ENCODE assay signal across 21 cellular contexts in the genomic region with DNA sequence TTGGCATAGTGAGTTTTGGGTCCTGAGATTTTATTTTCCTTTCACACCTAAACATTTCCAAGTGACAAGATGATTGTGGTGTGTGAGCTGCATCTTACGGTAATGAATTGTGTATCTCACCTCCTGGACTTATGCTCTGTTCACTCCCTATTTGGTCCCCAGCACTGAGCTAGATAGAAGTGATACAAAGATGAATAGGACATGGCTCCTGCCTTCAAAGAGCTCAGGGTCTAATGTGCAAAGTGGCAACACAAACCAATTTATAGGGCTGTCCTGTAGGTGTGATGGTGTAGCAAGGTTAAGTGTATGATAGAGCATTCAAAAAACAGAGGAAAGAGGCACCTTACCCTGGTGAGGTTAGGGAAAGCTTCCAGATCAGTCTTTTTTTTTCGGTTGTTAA.
"Had no signal": no experiment of that assay in that cellular context is flagged by ENCODE, and none has a peak within 500 bp of the region (broad histone marks: within the 10 kb centered on the region; RNA-seq: fewer than 3 reads in every experiment).

No MANE protein-coding gene starts in this region.

- H3K4me3 ChIP-seq: coronary artery, hepatocyte, lung, neural progenitor cell, sigmoid colon, stomach, thyroid gland had no signal

- H3K36me3 Mint-ChIP-seq: memory B cell; natural killer cell treated with Interleukin-12 subunit alpha and Interleukin-12 subunit beta and Interleukin-15 and Interleukin-18, amount 100 ng/mL, for 72 hours; neural progenitor cell; stimulated activated effector memory CD8-positive, alpha-beta T cell treated with anti-CD3 and anti-CD28 coated beads, Interleukin-12 subunit alpha, Interleukin-12 subunit beta, amount 100 ng/mL, for 72 hours; type B pancreatic cell had no signal

- H2AFZ ChIP-seq: parathyroid adenoma had no signal

- H3K4me1 ChIP-seq: parathyroid adenoma had no signal

- H3K9me3 ChIP-seq: sigmoid colon, stomach, thyroid gland had no signal

- ATAC-seq: left colon; natural killer cell treated with Interleukin-12 subunit alpha and Interleukin-12 subunit beta and Interleukin-15 and Interleukin-18, amount 100 ng/mL, for 72 hours; stimulated activated effector memory CD8-positive, alpha-beta T cell treated with anti-CD3 and anti-CD28 coated beads, Interleukin-12 subunit alpha, Interleukin-12 subunit beta, amount 100 ng/mL, for 72 hours had no signal

- H3K27ac Mint-ChIP-seq: memory B cell; natural killer cell treated with Interleukin-12 subunit alpha and Interleukin-12 subunit beta and Interleukin-15 and Interleukin-18, amount 100 ng/mL, for 72 hours; neural progenitor cell; progenitor cell of endocrine pancreas; stimulated activated effector memory CD8-positive, alpha-beta T cell treated with anti-CD3 and anti-CD28 coated beads, Interleukin-12 subunit alpha, Interleukin-12 subunit beta, amount 100 ng/mL, for 72 hours had no signal

- H3K9me3 Mint-ChIP-seq: memory B cell; natural killer cell treated with Interleukin-12 subunit alpha and Interleukin-12 subunit beta and Interleukin-15 and Interleukin-18, amount 100 ng/mL, for 72 hours; neural progenitor cell; stimulated activated effector memory CD8-positive, alpha-beta T cell treated with anti-CD3 and anti-CD28 coated beads, Interleukin-12 subunit alpha, Interleukin-12 subunit beta, amount 100 ng/mL, for 72 hours; type B pancreatic cell had no signal

- H3K9ac ChIP-seq: neural progenitor cell, parathyroid adenoma had no signal

- H3K27me3 Mint-ChIP-seq: progenitor cell of endocrine pancreas, type B pancreatic cell had no signal

- H3K4me1 Mint-ChIP-seq: memory B cell; stimulated activated effector memory CD8-positive, alpha-beta T cell treated with anti-CD3 and anti-CD28 coated beads, Interleukin-12 subunit alpha, Interleukin-12 subunit beta, amount 100 ng/mL, for 72 hours had no signal

- H3K27me3 ChIP-seq: hepatocyte, sigmoid colon, stomach, thyroid gland had no signal

- H3K36me3 ChIP-seq: neural progenitor cell, sigmoid colon, stomach, thyroid gland had no signal

- H3K4me3 Mint-ChIP-seq: memory B cell; natural killer cell treated with Interleukin-12 subunit alpha and Interleukin-12 subunit beta and Interleukin-15 and Interleukin-18, amount 100 ng/mL, for 72 hours; neural progenitor cell; stimulated activated effector memory CD8-positive, alpha-beta T cell treated with anti-CD3 and anti-CD28 coated beads, Interleukin-12 subunit alpha, Interleukin-12 subunit beta, amount 100 ng/mL, for 72 hours had no signal

- FAIRE-seq: frontal cortex had no signal

- H3K4me2 ChIP-seq: hepatocyte, neural progenitor cell had no signal

- DNase-seq: dermis blood vessel endothelial cell; effector memory CD4-positive, alpha-beta T cell; erythroblast; left colon; sigmoid colon; stimulated activated CD4-positive, alpha-beta T cell treated with anti-CD3 and anti-CD28 coated beads, Interleukin-2, amount 100 ng/mL, for 24 hours; stimulated activated CD4-positive, alpha-beta T cell treated with anti-CD3 and anti-CD28 coated beads, Interleukin-4, amount 100 ng/mL, for 24 hours; stimulated activated naive CD4-positive, alpha-beta T cell treated with Interleukin-2 at 50 U/mL for 16 hours; stomach; thyroid gland had no signal

- H3K27ac ChIP-seq: coronary artery, hepatocyte, neural progenitor cell, parathyroid adenoma, sigmoid colon, stomach, thyroid gland had no signal

- H3K79me2 ChIP-seq: hepatocyte, parathyroid adenoma had no signal
